In genomic region chr14:34053666-34054065, GRCh38 we compare ENCODE assay signal across 10 cellular contexts.
DNase-seq lines count a peak whose midpoint lies in the region; ATAC-seq, FAIRE-seq and TF ChIP-seq lines count a peak whose summit lies in the region.
"Had no signal": no experiment of that assay in that cellular context is flagged by ENCODE, and none has a peak within 500 bp of the region (broad histone marks: within the 10 kb centered on the region; RNA-seq: fewer than 3 reads in every experiment).

No MANE protein-coding gene starts in this region.

- no peak overlapping the region for H3K27ac ChIP-seq in GM12878 (ENCODE audit: control insufficient read depth, insufficient read depth)
- H3K27ac ChIP-seq in heart right ventricle = peak overlapping the region in 7 of 10 donors; percentile 56 to 78 (median 74)
- H3K27ac ChIP-seq in trophoblast cell (ENCODE audit: low read depth, low read length) = peak overlapping the region; percentile 58

- H3K27me3 ChIP-seq in GM12878 (replicated peaks in 1 of 2; ENCODE audit: control insufficient read depth in 2 of 2, insufficient read depth in 2 of 2, low read length in 1 of 2) = no peaks in the 10 kb centered on the region
- H3K27me3 ChIP-seq in heart right ventricle = peaks cover 0 to 2% (median 0%) of the 10 kb centered on the region in 7 donors
- H3K27me3 ChIP-seq in trophoblast cell (ENCODE audit: insufficient read depth, low read length) = no peaks in the 10 kb centered on the region

- H3K23ac ChIP-seq in trophoblast cell (ENCODE audit: low read length) = no peak overlapping the region

- in situ Hi-C loops in GM12878 (cut with MboI) = no loop called here

- FAIRE-seq in GM12878 (lab: Jason Lieb, UNC) = no peak

- WGBS in GM12878 (ENCODE audit: insufficient coverage, insufficient replicate concordance, low lambda C conversion rate, missing lambda C conversion rate) = 69% methylated on average over 3 of the region's 3 CpGs
- WGBS in heart right ventricle, 2 donors = 58 to 63% methylated on average over 3 of the region's 3 CpGs
- WGBS in trophoblast cell (ENCODE audit: extremely low coverage, insufficient coverage, insufficient read length) = no CpG with 5 or more reads among the region's 3 CpGs

- H4K20me1 ChIP-seq in GM12878 (ENCODE audit: control insufficient read depth, insufficient read depth) = no peaks in the 10 kb centered on the region

- peak overlapping the region; percentile 25 for H2BK120ac ChIP-seq in trophoblast cell (ENCODE audit: insufficient read depth, low read length, poor library complexity)

- no peak overlapping the region for H3K4me2 ChIP-seq in GM12878 (ENCODE audit: control insufficient read depth, insufficient read depth)
- no peak overlapping the region for H3K4me2 ChIP-seq in trophoblast cell (ENCODE audit: low read length)

- no peak for TF ChIP-seq EP300 in GM12878 (IDR thresholded peaks at IDR 0.05; ENCODE audit: borderline replicate concordance in 1 of 2, control insufficient read depth in 1 of 2, low read depth in 2 of 2, low read length in 2 of 2)

- POLR2A ChIA-PET in GM12878 (lab: Charles Lee) = interaction anchor here (1.3 to 1.4 kb wide), 2 partner anchors 8 to 51 kb away, joined by 3 to 5 read pairs; no protein-coding TSS in a partner anchor

- H3K4me3 ChIP-seq in GM12878 = no peak overlapping the region
- H3K4me3 ChIP-seq in heart right ventricle = no peak overlapping the region
- H3K4me3 ChIP-seq in trophoblast cell (ENCODE audit: low read depth, low read length) = no peak overlapping the region

- peak overlapping the region; percentile 24 for H2BK5ac ChIP-seq in trophoblast cell (ENCODE audit: low read depth, low read length, poor library complexity)

- peak overlapping the region; percentile 42 for H4K8ac ChIP-seq in trophoblast cell (ENCODE audit: low read depth, low read length)

- no peak for TF ChIP-seq POLR2A in GM12878 (IDR thresholded peaks at IDR 0.05; ENCODE audit: low read depth, low read length)

- intact Hi-C loops in GM12878 (cut with micrococcal nuclease; ENCODE audit: unreplicated experiment) (loop anchor here (5.0 kb wide), 1 partner anchor 36 kb away; no protein-coding TSS in a partner anchor), heart right ventricle (cut with DNase I) (loop anchor here in 2 of 10 donors (10.0 kb wide), 2 partner anchors 99 to 109 kb away; partner anchors contain the start of gene EGLN3 (in 1 of the 2))

- BruUV-seq in GM12878 (replicated peaks; lab: Mats Ljungman, UMichigan) = no TSS peak

- CTCF ChIA-PET in GM12878 (lab: Yijun Ruan, JAX) = interaction anchor here (0.6 to 4.4 kb wide), 6 partner anchors 44 to 463 kb away, joined by 3 to 25 read pairs (median 3); no protein-coding TSS in a partner anchor

- H3K14ac ChIP-seq in trophoblast cell (ENCODE audit: low read length) = peak overlapping the region; percentile 58

- H4K91ac ChIP-seq in trophoblast cell (ENCODE audit: low read depth, low read length) = peak overlapping the region; percentile 32

- SMC1A ChIA-PET in GM12878 (lab: Charles Lee; ENCODE audit: uncharacterized antibody, unreplicated experiment) = interaction anchor here (0.6 to 9.8 kb wide), 19 partner anchors 9 to 250 kb away, joined by 3 to 79 read pairs (median 4); no protein-coding TSS in a partner anchor

- no peak overlapping the region for H4K12ac ChIP-seq in trophoblast cell (ENCODE audit: low read depth, low read length)

- H2BK12ac ChIP-seq in trophoblast cell (ENCODE audit: low read length) = peak overlapping the region; percentile 77

- peaks cover 8% of the 10 kb centered on the region for H3K79me1 ChIP-seq in trophoblast cell (ENCODE audit: low read length)

- H3K36me3 ChIP-seq in GM12878 (ENCODE audit: control insufficient read depth in 2 of 2, insufficient read depth in 2 of 2, low read length in 1 of 2) = no peaks in the 10 kb centered on the region
- H3K36me3 ChIP-seq in heart right ventricle = no peaks in the 10 kb centered on the region
- H3K36me3 ChIP-seq in trophoblast cell (ENCODE audit: control insufficient read depth in 1 of 2, insufficient read depth in 2 of 2, low read length in 2 of 2) = no peaks in the 10 kb centered on the region

- H2AK5ac ChIP-seq in trophoblast cell (ENCODE audit: low read length) = no peak overlapping the region

- RAD21 ChIA-PET in GM12878 (lab: Charles Lee; ENCODE audit: unreplicated experiment) = interaction anchor here (1.0 to 5.5 kb wide), 7 partner anchors 11 to 73 kb away, joined by 3 to 44 read pairs (median 5); no protein-coding TSS in a partner anchor

- no peak for TF ChIP-seq RAD21 in GM12878 (IDR thresholded peaks at IDR 0.05; ENCODE audit: insufficient read depth, low read depth, low read length)

- H3K9me3 ChIP-seq in GM12878 (replicated peaks; ENCODE audit: control insufficient read depth, insufficient read depth, low read length) (no peaks in the 10 kb centered on the region; the same call in 2 of the 3 replicates), heart right ventricle (no peaks in the 10 kb centered on the region), trophoblast cell (ENCODE audit: insufficient read depth, low read depth, low read length) (no peaks in the 10 kb centered on the region)

- no peak overlapping the region for H2AFZ ChIP-seq in GM12878 (ENCODE audit: control insufficient read depth, low read depth, low read length)
- H2AFZ ChIP-seq in trophoblast cell (ENCODE audit: insufficient read depth, low read length, poor library complexity) = no peak overlapping the region

- H3K79me2 ChIP-seq in GM12878 (ENCODE audit: control insufficient read depth, insufficient read depth, low read length) (no peaks in the 10 kb centered on the region), trophoblast cell (ENCODE audit: control insufficient read depth, insufficient read depth, low read length, poor library complexity) (no peaks in the 10 kb centered on the region)

- H3K18ac ChIP-seq in trophoblast cell (ENCODE audit: low read length) = no peak overlapping the region

- no peak for ATAC-seq in GM12878
- peak; percentile 86 to 93 (median 92) for ATAC-seq in heart right ventricle
- no peak for ATAC-seq in HG03571 (IDR thresholded peaks at IDR 0.05; ENCODE audit: unreplicated experiment)
- no peak for ATAC-seq in HG02938 (IDR thresholded peaks at IDR 0.05; ENCODE audit: unreplicated experiment)
- ATAC-seq: naive thymus-derived CD4-positive, alpha-beta T cell; stimulated activated naive CD8-positive, alpha-beta T cell treated with anti-CD3 and anti-CD28 coated beads, Interleukin-15, amount 100 ng/mL, for 72 hours had no signal

- DNase-seq in ELF-1 (ENCODE audit: low read depth, low spot score) = peak; percentile 36
- no peak for DNase-seq in GM12878 (ENCODE audit: low read depth, low spot score)
- DNase-seq in heart right ventricle = peak in 1 of 2 donors; percentile 73
- no peak for DNase-seq in trophoblast cell
- no peak for DNase-seq in NCI-H2081 treated with DMSO at 0.1 percent for 48 hours (lab: John Stamatoyannopoulos, UW)
- no peak for DNase-seq in kidney glomerular epithelial cell (lab: John Stamatoyannopoulos, UW)
- DNase-seq: naive thymus-derived CD4-positive, alpha-beta T cell; stimulated activated naive CD8-positive, alpha-beta T cell treated with anti-CD3 and anti-CD28 coated beads, Interleukin-15, amount 100 ng/mL, for 72 hours had no signal

- no peak overlapping the region for H3K9ac ChIP-seq in GM12878 (ENCODE audit: control insufficient read depth, insufficient read depth, low read length)
- H3K9ac ChIP-seq in trophoblast cell (ENCODE audit: low read length) = no peak overlapping the region

- H3K4ac ChIP-seq in trophoblast cell (ENCODE audit: low read depth, low read length) = no peak overlapping the region

- TF ChIP-seq CTCF in GM12878 (IDR thresholded peaks at IDR 0.05 in 2 of 3, conservative IDR thresholded peaks at IDR 0.05 in 1 of 3; ENCODE audit: control insufficient read depth in 2 of 3, extremely low read depth in 1 of 3, insufficient read depth in 1 of 3, low read depth in 3 of 3, low read length in 3 of 3) = no peak
- TF ChIP-seq CTCF in heart right ventricle (IDR thresholded peaks at IDR 0.05) = peak in 4 of 9 donors; percentile 7 to 45 (median 41)

- peaks cover 28% of the 10 kb centered on the region for H3K4me1 ChIP-seq in GM12878 (ENCODE audit: control insufficient read depth, insufficient read depth, low read length)
- peaks cover 9 to 51% (median 22%) of the 10 kb centered on the region in 9 donors for H3K4me1 ChIP-seq in heart right ventricle
- peaks cover 9 to 17% of the 10 kb centered on the region in 2 experiments for H3K4me1 ChIP-seq in trophoblast cell (ENCODE audit: control insufficient read depth in 1 of 2, insufficient read depth in 2 of 2, low read length in 2 of 2)

TF ChIP-seq in GM12878, 131 proteins besides CTCF, POLR2A, EP300 and RAD21 (continues in another document):
- TF ChIP-seq LARP7 (IDR thresholded peaks at IDR 0.05) (no peak), NFIC (IDR thresholded peaks at IDR 0.05; ENCODE audit: low read depth, low read length) (no peak), NRF1 (conservative IDR thresholded peaks at IDR 0.05; ENCODE audit: low read depth, low read length) (no peak), SMC3 (IDR thresholded peaks at IDR 0.05; ENCODE audit: borderline replicate concordance, low read length) (no peak), IKZF2 (IDR thresholded peaks at IDR 0.05) (peak in 1 of 2 experiments; percentile 27; a peak in 2 of 4 replicates), MTA2 (IDR thresholded peaks at IDR 0.05; ENCODE audit: low read depth) (0 out of 2 replicates have a peak, but pooled peaks have one; percentile 20)

Comparison
In these comparisons a context has a peak if more than half of its experiments do, and no peak if none do; other contexts are left out.
1. ATAC-seq: peak in heart right ventricle (8 of 8); none in GM12878 (single experiment), HG03571 (single experiment) and HG02938 (single experiment).